Comparison of ENCODE assay signal across 18 cellular contexts in the genomic region with DNA sequence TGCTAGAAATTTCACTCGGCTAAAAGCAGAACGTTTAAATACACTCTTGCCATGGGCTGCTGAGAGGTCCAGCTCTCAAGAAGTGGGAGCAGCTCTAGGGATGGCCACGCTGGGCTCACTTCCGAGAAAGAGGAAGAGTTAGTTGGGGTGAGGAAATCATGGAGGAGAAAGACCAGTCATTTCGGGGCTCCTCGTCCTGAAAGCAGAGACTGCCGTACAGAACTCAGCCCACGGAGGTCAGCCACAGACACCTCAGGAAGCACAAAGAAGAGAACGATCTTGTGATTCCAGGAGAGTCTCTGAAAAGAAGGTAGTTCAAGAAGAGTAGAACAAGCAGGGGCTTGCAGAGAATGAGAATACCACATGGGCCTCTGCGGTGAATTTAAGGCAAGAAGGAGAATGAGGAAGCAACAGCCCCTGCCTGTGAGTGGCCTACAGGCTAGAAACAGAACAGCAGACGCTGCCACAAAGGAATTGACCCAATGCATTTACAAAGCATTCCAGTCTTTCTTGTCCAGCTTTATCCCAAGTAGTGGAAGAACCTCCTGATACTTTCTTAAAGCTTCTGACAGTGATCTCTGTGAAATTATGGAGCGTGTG.
DNase-seq lines count a peak whose midpoint lies in the region; ATAC-seq and TF ChIP-seq lines count a peak whose summit lies in the region.
"Had no signal": no experiment of that assay in that cellular context is flagged by ENCODE, and none has a peak within 500 bp of the region (broad histone marks: within the 10 kb centered on the region; RNA-seq: fewer than 3 reads in every experiment).

No MANE protein-coding gene starts in this region.

- peaks cover 3 to 4% of the 10 kb centered on the region in 2 donors for H3K9me3 Mint-ChIP-seq in stimulated activated naive B cell treated with anti-CD40 and anti-IgM and Interleukin-4, amounts not matched to agents 10 μg/mL and 1 μg/mL and 100 μg/mL, for 72 hours
- H3K9me3 Mint-ChIP-seq: activated T-cell treated with anti-CD3 and anti-CD28 coated beads, Interleukin-2, amount 50 U/mL, for 4 hours had no signal

- no peak overlapping the region for H3K4me3 ChIP-seq in epithelial cell of esophagus (ENCODE audit: low read length)
- H3K4me3 ChIP-seq: tibial nerve had no signal

- ATAC-seq in stimulated activated naive B cell treated with anti-CD40 and anti-IgM and Interleukin-4, amounts not matched to agents 10 μg/mL and 1 μg/mL and 100 μg/mL, for 72 hours (replicated peaks): peak; percentile 34 to 44
- ATAC-seq in HG03439 (IDR thresholded peaks at IDR 0.05; ENCODE audit: unreplicated experiment): no peak
- ATAC-seq in GM21447 (IDR thresholded peaks at IDR 0.05; ENCODE audit: unreplicated experiment): no peak
- ATAC-seq: activated CD8-positive, alpha-beta T cell treated with anti-CD3 and anti-CD28 coated beads, Interleukin-2, amount 10 ng/mL, durations not matched to agents 7 days and 5 days; activated T-cell treated with anti-CD3 and anti-CD28 coated beads, Interleukin-2, amount 50 U/mL, for 4 hours; left lobe of liver; right cardiac atrium had no signal

- H3K4me3 Mint-ChIP-seq in stimulated activated naive B cell treated with anti-CD40 and anti-IgM and Interleukin-4, amounts not matched to agents 10 μg/mL and 1 μg/mL and 100 μg/mL, for 72 hours: no peak overlapping the region
- H3K4me3 Mint-ChIP-seq: activated CD8-positive, alpha-beta T cell treated with anti-CD3 and anti-CD28 coated beads, Interleukin-2, amount 10 ng/mL, durations not matched to agents 7 days and 5 days; activated T-cell treated with anti-CD3 and anti-CD28 coated beads, Interleukin-2, amount 50 U/mL, for 4 hours had no signal

- CTCF ChIA-PET in RWPE1 (lab: Yijun Ruan, JAX): interaction anchor here (0.6 kb wide), 1 partner anchor 67 kb away, joined by 3 read pairs; no protein-coding TSS in a partner anchor

- no peak for TF ChIP-seq CTCF in epithelial cell of esophagus (IDR thresholded peaks at IDR 0.05; ENCODE audit: insufficient read depth, low read depth, low read length, missing control alignments)
- no peak for TF ChIP-seq CTCF in RWPE1 (conservative IDR thresholded peaks at IDR 0.05; ENCODE audit: low read depth)

- no peak overlapping the region for H3K27ac ChIP-seq in RWPE1
- H3K27ac ChIP-seq: tibial nerve had no signal

- peaks cover 9 to 13% of the 10 kb centered on the region in 2 donors for H3K4me1 Mint-ChIP-seq in stimulated activated naive B cell treated with anti-CD40 and anti-IgM and Interleukin-4, amounts not matched to agents 10 μg/mL and 1 μg/mL and 100 μg/mL, for 72 hours

- no peaks in the 10 kb centered on the region for H3K36me3 Mint-ChIP-seq in stimulated activated naive B cell treated with anti-CD40 and anti-IgM and Interleukin-4, amounts not matched to agents 10 μg/mL and 1 μg/mL and 100 μg/mL, for 72 hours

- H3K27ac Mint-ChIP-seq in stimulated activated naive B cell treated with anti-CD40 and anti-IgM and Interleukin-4, amounts not matched to agents 10 μg/mL and 1 μg/mL and 100 μg/mL, for 72 hours: no peak overlapping the region
- H3K27ac Mint-ChIP-seq: activated CD8-positive, alpha-beta T cell treated with anti-CD3 and anti-CD28 coated beads, Interleukin-2, amount 10 ng/mL, durations not matched to agents 7 days and 5 days had no signal

- POLR2A ChIA-PET in RWPE1 (lab: Yijun Ruan, JAX; ENCODE audit: low non-redundant PET): no interaction called here

- peak; percentile 31 for DNase-seq in activated effector memory CD4-positive, alpha-beta T cell treated with anti-CD3 and anti-CD28 coated beads, Interleukin-2, amount 50 U/mL, for 16 hours
- no peak for DNase-seq in activated effector memory CD4-positive, alpha-beta T cell treated with Interleukin-2 at 50 U/mL for 16 hours
- peak; percentile 74 for DNase-seq in NOMO-1 treated with dmso at 0.1 percent for 144 hours (lab: John Stamatoyannopoulos, UW; ENCODE audit: unreplicated experiment)
- peak; percentile 6 for DNase-seq in epithelial cell of esophagus (ENCODE audit: low read depth)
- no peak for DNase-seq in stimulated activated naive B cell treated with anti-CD40 and anti-IgM and Interleukin-4, amounts not matched to agents 10 μg/mL and 1 μg/mL and 100 μg/mL, for 72 hours
- DNase-seq in RWPE1 (ENCODE audit: low spot score): no peak
- DNase-seq: activated CD8-positive, alpha-beta T cell treated with anti-CD3 and anti-CD28 coated beads, Interleukin-2, amount 10 ng/mL, durations not matched to agents 7 days and 5 days; activated T-cell treated with anti-CD3 and anti-CD28 coated beads, Interleukin-2, amount 50 U/mL, for 4 hours; C1 segment of cervical spinal cord; HCEC 1CT; NCI-H1436 treated with DMSO at 0.1 percent for 48 hours; NCI-H774; right cardiac atrium; stimulated activated naive CD4-positive, alpha-beta T cell had no signal

- H3K27me3 Mint-ChIP-seq in stimulated activated naive B cell treated with anti-CD40 and anti-IgM and Interleukin-4, amounts not matched to agents 10 μg/mL and 1 μg/mL and 100 μg/mL, for 72 hours: peaks cover 8% of the 10 kb centered on the region in 2 donors

Comparison
In these comparisons a context has a peak if more than half of its experiments do, and no peak if none do; other contexts are left out.
1. DNase-seq: peak in activated effector memory CD4-positive, alpha-beta T cell treated with anti-CD3 and anti-CD28 coated beads, Interleukin-2, amount 50 U/mL, for 16 hours (single experiment), NOMO-1 treated with dmso at 0.1 percent for 144 hours (single experiment) and epithelial cell of esophagus (single experiment); none in activated effector memory CD4-positive, alpha-beta T cell treated with Interleukin-2 at 50 U/mL for 16 hours (single experiment), stimulated activated naive B cell treated with anti-CD40 and anti-IgM and Interleukin-4, amounts not matched to agents 10 μg/mL and 1 μg/mL and 100 μg/mL, for 72 hours (single experiment) and RWPE1 (single experiment).
2. ATAC-seq: peak in stimulated activated naive B cell treated with anti-CD40 and anti-IgM and Interleukin-4, amounts not matched to agents 10 μg/mL and 1 μg/mL and 100 μg/mL, for 72 hours (2 of 2); none in HG03439 (single experiment) and GM21447 (single experiment).